ENCODE assay signal across 30 cellular contexts in genomic region chr22:20724676-20725454, GRCh38. TPM values are rescaled to one million over a fixed set of nuclear protein-coding genes. Genes with fewer than 3 reads are reported as not detected.
"Had no signal": no experiment of that assay in that cellular context is flagged by ENCODE, and none has a peak within 500 bp of the region (broad histone marks: within the 10 kb centered on the region; RNA-seq: fewer than 3 reads in every experiment).

No MANE protein-coding gene starts in this region.

- H3K27me3 ChIP-seq: body of pancreas, dorsolateral prefrontal cortex, gastrocnemius medialis, pancreas, sigmoid colon, tibial nerve had no signal

- H3K9me3 Mint-ChIP-seq: activated CD8-positive, alpha-beta T cell treated with anti-CD3 and anti-CD28 coated beads for 36 hours; activated T-cell treated with anti-CD3 and anti-CD28 coated beads, Interleukin-2, amount 50 U/mL, for 4 hours; activated T-helper 2 cell treated with anti-CD3 and anti-CD28 coated beads, Interferon-gamma antibody, Interleukin-2, Interleukin-4, amounts not matched to agents 10 μg/mL and 5 μg/mL and 100 μg/mL, durations not matched to agents 14 hours and 24 hours and 36 hours; naive B cell; nephron progenitor cell; stimulated activated naive B cell treated with anti-CD40 and anti-IgM and Interleukin-4, amounts not matched to agents 10 μg/mL and 1 μg/mL and 100 μg/mL, for 72 hours had no signal

- H3K4me1 ChIP-seq: body of pancreas, gastrocnemius medialis, pancreas, psoas muscle, sigmoid colon, tibial nerve had no signal

- H3K27ac ChIP-seq: body of pancreas, coronary artery, gastrocnemius medialis, pancreas, psoas muscle, sigmoid colon, tibial nerve, WERI-Rb-1 had no signal

- H3K9me3 ChIP-seq: body of pancreas, gastrocnemius medialis, pancreas, psoas muscle, sigmoid colon, tibial nerve had no signal

- ATAC-seq: activated CD8-positive, alpha-beta T cell treated with anti-CD3 and anti-CD28 coated beads for 36 hours; activated T-cell treated with anti-CD3 and anti-CD28 coated beads, Interleukin-2, amount 50 U/mL, for 4 hours; body of pancreas; gastrocnemius medialis; left ventricle myocardium superior; pancreas; psoas muscle; stimulated activated naive B cell treated with anti-CD40 and anti-IgM and Interleukin-4, amounts not matched to agents 10 μg/mL and 1 μg/mL and 100 μg/mL, for 72 hours; T-helper 17 cell had no signal

- DNase-seq: activated CD4-positive, alpha-beta T cell treated with anti-CD3 and anti-CD28 coated beads, Interleukin-2, amount 50 U/mL, for 1 hour; activated CD4-positive, CD25-positive, alpha-beta regulatory T cell treated with anti-CD3 and anti-CD28 coated beads, Interleukin-2, amount 50 U/mL, for 72 hours; activated CD8-positive, alpha-beta T cell treated with anti-CD3 and anti-CD28 coated beads for 36 hours; activated T-cell treated with anti-CD3 and anti-CD28 coated beads, Interleukin-2, amount 50 U/mL, for 4 hours; anterior cingulate cortex; body of pancreas; cerebellar nuclear complex; effector memory CD4-positive, alpha-beta T cell; erythroblast; gastrocnemius medialis; glutamatergic neuron; left ventricle myocardium superior; naive B cell; nephron progenitor cell; psoas muscle; sigmoid colon; small intestine; stimulated activated CD4-positive, alpha-beta T cell treated with anti-CD3 and anti-CD28 coated beads, Interleukin-1b, Interleukin-23, amount 100 ng/mL, for 48 hours; stimulated activated CD4-positive, alpha-beta T cell treated with anti-CD3 and anti-CD28 coated beads, Interleukin-4, amount 100 ng/mL, for 4 hours; stimulated activated CD8-positive, alpha-beta memory T cell treated with anti-CD3 and anti-CD28 coated beads, Interleukin-4, amount 100 ng/mL, for 48 hours; stimulated activated naive B cell treated with anti-CD40 and anti-IgM and Interleukin-4, amounts not matched to agents 10 μg/mL and 1 μg/mL and 100 μg/mL, for 72 hours; T-helper 17 cell; T1000; WERI-Rb-1 had no signal

- H3K4me3 ChIP-seq: body of pancreas, coronary artery, dorsolateral prefrontal cortex, gastrocnemius medialis, pancreas, psoas muscle, sigmoid colon, tibial nerve had no signal

- H3K27ac Mint-ChIP-seq: activated CD8-positive, alpha-beta T cell treated with anti-CD3 and anti-CD28 coated beads for 36 hours; activated naive CD8-positive, alpha-beta T cell; activated T-helper 2 cell treated with anti-CD3 and anti-CD28 coated beads, Interferon-gamma antibody, Interleukin-2, Interleukin-4, amounts not matched to agents 10 μg/mL and 5 μg/mL and 100 μg/mL, durations not matched to agents 14 hours and 24 hours and 36 hours; stimulated activated naive B cell treated with anti-CD40 and anti-IgM and Interleukin-4, amounts not matched to agents 10 μg/mL and 1 μg/mL and 100 μg/mL, for 72 hours; T-helper 17 cell had no signal

RNA-seq across cellular contexts. Expression of gene SERPIND1, which starts 49.0 kb away (rescaled TPM):
- total RNA-seq: activated CD8-positive, alpha-beta T cell treated with anti-CD3 and anti-CD28 coated beads for 36 hours; activated T-helper 2 cell treated with anti-CD3 and anti-CD28 coated beads, Interferon-gamma antibody, Interleukin-2, Interleukin-4, amounts not matched to agents 10 μg/mL and 5 μg/mL and 100 μg/mL, durations not matched to agents 14 hours and 24 hours and 36 hours; body of pancreas; left ventricle myocardium superior; psoas muscle; sigmoid colon; T-helper 17 cell had no signal
